In the genomic region with DNA sequence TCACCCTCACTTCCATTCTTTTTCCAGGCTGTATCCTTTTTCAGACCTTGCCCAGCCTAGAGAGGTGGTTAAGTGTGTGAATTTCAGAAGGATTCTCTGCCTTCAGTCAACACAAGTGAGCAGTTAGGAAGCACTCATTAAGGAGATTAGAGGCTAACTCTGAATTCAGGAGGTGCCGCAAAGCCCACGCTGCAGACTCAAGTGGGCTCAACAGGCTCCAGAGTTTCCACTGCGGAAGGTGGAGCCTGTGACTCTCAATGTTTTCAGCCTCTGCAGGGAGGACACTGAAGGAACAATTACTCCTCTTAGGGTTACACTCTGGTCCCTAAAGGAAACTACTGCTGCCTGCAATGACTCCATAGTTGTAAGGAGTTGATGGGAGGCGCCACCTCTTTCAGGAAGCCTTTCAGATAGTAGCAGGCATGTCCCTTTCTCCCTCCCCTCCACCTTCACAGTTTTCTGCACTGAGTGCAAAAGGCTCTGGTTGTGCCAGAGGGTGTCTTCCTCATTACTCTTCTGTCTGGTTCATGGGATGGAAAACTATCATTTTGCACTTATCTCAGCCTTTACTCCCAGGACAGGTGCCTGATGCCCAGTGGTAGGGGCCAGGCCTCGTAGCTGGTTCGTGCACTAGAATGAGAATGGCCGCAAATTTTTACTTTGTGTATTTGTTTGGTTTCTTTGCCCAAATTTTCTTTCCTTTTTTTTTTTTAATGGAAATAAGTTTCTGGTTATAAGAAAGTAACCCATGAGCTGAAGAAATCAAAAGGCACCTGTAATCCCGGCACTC, we compare ENCODE assay signal across 17 cellular contexts. TPM values are rescaled to one million over a fixed set of nuclear protein-coding genes. Genes with fewer than 3 reads are reported as not detected.
DNase-seq lines count a peak whose midpoint lies in the region; ATAC-seq, FAIRE-seq and TF ChIP-seq lines count a peak whose summit lies in the region.
"Had no signal": no experiment of that assay in that cellular context is flagged by ENCODE, and none has a peak within 500 bp of the region (broad histone marks: within the 10 kb centered on the region; RNA-seq: fewer than 3 reads in every experiment).

No MANE protein-coding gene starts in this region.

- H3K4me1 ChIP-seq in ACC112 (ENCODE audit: control insufficient read depth, insufficient read depth, low read length, unreplicated experiment) (peaks cover 15% of the 10 kb centered on the region), esophagus muscularis mucosa (peaks cover 29 to 60% (median 47%) of the 10 kb centered on the region in 4 donors), parathyroid adenoma (peaks cover 16% of the 10 kb centered on the region)

- H3K27ac Mint-ChIP-seq in activated T-helper 1 cell treated with anti-CD3 and anti-CD28 coated beads, Interleukin-12 subunit alpha, Interleukin-12 subunit beta, Interleukin-2, Interleukin-4 antibody, amounts not matched to agents 30 ng/mL and 10 ng/mL and 1 ng/mL, durations not matched to agents 14 hours and 24 hours and 36 hours: no peak overlapping the region

- H3K27ac ChIP-seq in ACC112 (ENCODE audit: low read depth, low read length): no peak overlapping the region
- H3K27ac ChIP-seq in esophagus muscularis mucosa (replicated peaks in 1 of 4): peak overlapping the region; percentile 87 to 94 (median 88)
- peak overlapping the region; percentile 90 for H3K27ac ChIP-seq in parathyroid adenoma
- H3K27ac ChIP-seq: KMS-11 had no signal

- H3K79me2 ChIP-seq in ACC112 (ENCODE audit: control insufficient read depth, insufficient read depth, low read length, unreplicated experiment) (no peaks in the 10 kb centered on the region), parathyroid adenoma (no peaks in the 10 kb centered on the region)

- no peak overlapping the region for H3K4me2 ChIP-seq in parathyroid adenoma (ENCODE audit: low read length)
- H3K4me2 ChIP-seq: KMS-11 had no signal

- H3K9me3 ChIP-seq in esophagus muscularis mucosa (no peaks in the 10 kb centered on the region), parathyroid adenoma (ENCODE audit: control insufficient read depth, low read length) (no peaks in the 10 kb centered on the region)
- H3K9me3 ChIP-seq: BE2C had no signal

- DNase-seq in NCI-H69 (lab: John Stamatoyannopoulos, UW) (peak; percentile 8), esophagus muscularis mucosa (ENCODE audit: extremely low spot score) (no peak), RCC 7860 (ENCODE audit: low spot score) (no peak)
- no peak for DNase-seq in activated T-helper 1 cell treated with anti-CD3 and anti-CD28 coated beads, Interleukin-12 subunit alpha, Interleukin-12 subunit beta, Interleukin-2, Interleukin-4 antibody, amounts not matched to agents 30 ng/mL and 10 ng/mL and 1 ng/mL, durations not matched to agents 14 hours and 24 hours and 36 hours (ENCODE audit: low spot score)
- DNase-seq: activated CD4-positive, alpha-beta T cell treated with anti-CD3 and anti-CD28 coated beads for 48 hours; cortex of kidney; GDM1; NCI-H2029 treated with DMSO at 0.1 percent for 48 hours; stimulated activated CD4-positive, alpha-beta T cell treated with anti-CD3 and anti-CD28 coated beads, Interleukin-15, amount 100 ng/mL, for 24 hours had no signal

- no peak for FAIRE-seq in RCC 7860 (lab: Jason Lieb, UNC)
- FAIRE-seq: GM18507, islet of Langerhans had no signal

- H3K4me3 Mint-ChIP-seq in activated T-helper 1 cell treated with anti-CD3 and anti-CD28 coated beads, Interleukin-12 subunit alpha, Interleukin-12 subunit beta, Interleukin-2, Interleukin-4 antibody, amounts not matched to agents 30 ng/mL and 10 ng/mL and 1 ng/mL, durations not matched to agents 14 hours and 24 hours and 36 hours: no peak overlapping the region

- TF ChIP-seq CTCF in esophagus muscularis mucosa (IDR thresholded peaks at IDR 0.05): no peak
- no peak for TF ChIP-seq CTCF in parathyroid adenoma (IDR thresholded peaks at IDR 0.05)

- intact Hi-C loops in esophagus muscularis mucosa (cut with DNase I): loop anchor here (5.0 kb wide), 3 partner anchors 48 to 128 kb away; a partner anchor contains a TSS
- intact Hi-C loops in activated T-helper 1 cell treated with anti-CD3 and anti-CD28 coated beads, Interleukin-12 subunit alpha, Interleukin-12 subunit beta, Interleukin-2, Interleukin-4 antibody, amounts not matched to agents 30 ng/mL and 10 ng/mL and 1 ng/mL, durations not matched to agents 14 hours and 24 hours and 36 hours (cut with micrococcal nuclease): no loop called here

- ATAC-seq in HG02623 (IDR thresholded peaks at IDR 0.05; ENCODE audit: unreplicated experiment): no peak
- ATAC-seq in GM18867 (IDR thresholded peaks at IDR 0.05; ENCODE audit: unreplicated experiment): no peak

- H3K36me3 ChIP-seq in ACC112 (ENCODE audit: insufficient read depth, low read length) (no peaks in the 10 kb centered on the region), esophagus muscularis mucosa (peaks cover 0 to 4% (median 0%) of the 10 kb centered on the region in 4 donors), parathyroid adenoma (ENCODE audit: control insufficient read depth, insufficient read depth, low read length) (no peaks in the 10 kb centered on the region)
- H3K36me3 ChIP-seq: BE2C had no signal

- TF ChIP-seq EP300 in esophagus muscularis mucosa (IDR thresholded peaks at IDR 0.05): no peak

- WGBS in esophagus muscularis mucosa: 97% methylated on average over 8 of the region's 8 CpGs

- H3K4me1 Mint-ChIP-seq in activated T-helper 1 cell treated with anti-CD3 and anti-CD28 coated beads, Interleukin-12 subunit alpha, Interleukin-12 subunit beta, Interleukin-2, Interleukin-4 antibody, amounts not matched to agents 30 ng/mL and 10 ng/mL and 1 ng/mL, durations not matched to agents 14 hours and 24 hours and 36 hours (ENCODE audit: low read depth): no peaks in the 10 kb centered on the region

- peaks cover 22% of the 10 kb centered on the region for H3K27me3 Mint-ChIP-seq in activated T-helper 1 cell treated with anti-CD3 and anti-CD28 coated beads, Interleukin-12 subunit alpha, Interleukin-12 subunit beta, Interleukin-2, Interleukin-4 antibody, amounts not matched to agents 30 ng/mL and 10 ng/mL and 1 ng/mL, durations not matched to agents 14 hours and 24 hours and 36 hours (ENCODE audit: insufficient read depth)

- no peaks in the 10 kb centered on the region for H3K9me3 Mint-ChIP-seq in activated T-helper 1 cell treated with anti-CD3 and anti-CD28 coated beads, Interleukin-12 subunit alpha, Interleukin-12 subunit beta, Interleukin-2, Interleukin-4 antibody, amounts not matched to agents 30 ng/mL and 10 ng/mL and 1 ng/mL, durations not matched to agents 14 hours and 24 hours and 36 hours

- H3K4me3 ChIP-seq in ACC112 (ENCODE audit: low read depth, low read length) (no peak overlapping the region), esophagus muscularis mucosa (no peak overlapping the region), parathyroid adenoma (ENCODE audit: low read depth, low read length) (no peak overlapping the region)

- no peak for TF ChIP-seq POLR2A in esophagus muscularis mucosa (IDR thresholded peaks at IDR 0.05; ENCODE audit: low read depth)

- H3K36me3 Mint-ChIP-seq in activated T-helper 1 cell treated with anti-CD3 and anti-CD28 coated beads, Interleukin-12 subunit alpha, Interleukin-12 subunit beta, Interleukin-2, Interleukin-4 antibody, amounts not matched to agents 30 ng/mL and 10 ng/mL and 1 ng/mL, durations not matched to agents 14 hours and 24 hours and 36 hours (ENCODE audit: low read depth): no peaks in the 10 kb centered on the region

- H3K27me3 ChIP-seq in ACC112 (ENCODE audit: insufficient read depth, low read length): no peaks in the 10 kb centered on the region
- no peaks in the 10 kb centered on the region for H3K27me3 ChIP-seq in esophagus muscularis mucosa
- no peaks in the 10 kb centered on the region for H3K27me3 ChIP-seq in parathyroid adenoma (ENCODE audit: control insufficient read depth, insufficient read depth, low read length)
- H3K27me3 ChIP-seq: BE2C had no signal

- H3K9ac ChIP-seq in parathyroid adenoma: no peak overlapping the region
- H3K9ac ChIP-seq: KMS-11 had no signal

- H2AFZ ChIP-seq in ACC112 (ENCODE audit: low read length, unreplicated experiment): peak overlapping the region; percentile 85
- H2AFZ ChIP-seq in parathyroid adenoma: peak overlapping the region; percentile 70

RNA-seq across cellular contexts. Expression of a gene that starts 55.2 kb away (rescaled TPM):
- 10 to 100 TPM; 35.3 to 75.1 (median 50.5) TPM for total RNA-seq in esophagus muscularis mucosa
- 5.2 and 5.3 TPM in 2 replicates for total RNA-seq in activated T-helper 1 cell treated with anti-CD3 and anti-CD28 coated beads, Interleukin-12 subunit alpha, Interleukin-12 subunit beta, Interleukin-2, Interleukin-4 antibody, amounts not matched to agents 30 ng/mL and 10 ng/mL and 1 ng/mL, durations not matched to agents 14 hours and 24 hours and 36 hours
